Comparison of ENCODE assay signal across 18 cellular contexts in the genomic region with DNA sequence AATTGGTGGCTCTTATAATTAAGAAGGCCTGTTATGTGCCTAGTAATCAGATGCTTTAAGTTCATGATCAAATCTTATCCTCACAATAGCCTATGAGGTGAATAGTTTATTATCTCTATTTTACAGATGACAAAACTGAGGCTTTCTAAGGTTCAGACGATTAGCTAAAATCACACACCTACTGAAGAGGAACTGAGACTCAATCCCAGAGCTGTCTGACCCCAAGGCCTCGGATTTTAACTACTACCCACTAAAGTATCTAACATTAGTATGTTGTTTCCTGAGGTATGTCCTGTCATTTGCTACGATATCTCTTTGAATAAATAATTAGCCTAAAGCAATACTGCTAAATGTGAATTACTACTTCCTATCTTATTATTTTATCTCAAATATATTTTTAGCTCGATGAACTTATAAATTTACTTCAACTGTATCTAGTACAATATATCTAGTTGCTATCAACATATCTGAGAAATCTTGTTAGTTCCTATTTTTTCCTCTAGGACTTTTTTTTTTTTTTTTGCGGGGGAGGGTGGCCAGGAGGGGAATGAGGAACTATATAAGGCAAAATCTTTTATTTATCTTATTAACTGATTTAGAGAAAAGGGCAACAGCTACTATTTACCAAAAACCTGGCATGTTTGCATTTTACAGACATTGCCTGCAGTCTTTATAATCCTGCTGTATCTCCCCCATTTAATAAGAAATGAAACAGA.
DNase-seq lines count a peak whose midpoint lies in the region; ATAC-seq and TF ChIP-seq lines count a peak whose summit lies in the region.
"Had no signal": no experiment of that assay in that cellular context is flagged by ENCODE, and none has a peak within 500 bp of the region (broad histone marks: within the 10 kb centered on the region; RNA-seq: fewer than 3 reads in every experiment).

No MANE protein-coding gene starts in this region.

- ATAC-seq in GM21381 (IDR thresholded peaks at IDR 0.05; ENCODE audit: unreplicated experiment) = peak; percentile 48
- ATAC-seq in HG02885 (IDR thresholded peaks at IDR 0.05; ENCODE audit: poor library complexity, unreplicated experiment) = peak; percentile 58
- no peak for ATAC-seq in T-cell (replicated peaks in 1 of 4)
- ATAC-seq in HG03571 (IDR thresholded peaks at IDR 0.05; ENCODE audit: unreplicated experiment) = no peak
- ATAC-seq: activated naive CD8-positive, alpha-beta T cell treated with anti-CD3 and anti-CD28 coated beads, Interleukin-2, amount 50 U/mL, for 24 hours; esophagus mucosa; naive thymus-derived CD8-positive, alpha-beta T cell had no signal

- in situ Hi-C loops in GM13977 (cut with MboI; ENCODE audit: low pct_unique_long_range_greater_than_20kb, low sequenced_read_pairs, unreplicated experiment) = no loop called here

- H3K27ac Mint-ChIP-seq in T-cell = peak overlapping the region; percentile 63 to 96
- H3K27ac Mint-ChIP-seq: activated naive CD8-positive, alpha-beta T cell treated with anti-CD3 and anti-CD28 coated beads, Interleukin-2, amount 50 U/mL, for 24 hours had no signal

- POLR2A ChIA-PET in T-cell (lab: Charles Lee) = interaction anchor here in 1 of 2 donors (0.6 to 0.7 kb wide), 2 partner anchors 106 to 129 kb away, joined by 4 to 7 read pairs; no protein-coding TSS in a partner anchor

- CTCF ChIA-PET in T-cell (lab: Charles Lee) = interaction anchor here (0.5 to 3.1 kb wide), 5 partner anchors 7 to 221 kb away, joined by 3 to 12 read pairs (median 3); no protein-coding TSS in a partner anchor

- H3K9me3 Mint-ChIP-seq in T-cell = peaks cover 3 to 16% (median 11%) of the 10 kb centered on the region in 3 donors

- H3K4me1 Mint-ChIP-seq in T-cell = peaks cover 64 to 73% (median 64%) of the 10 kb centered on the region in 3 donors

- peak; percentile 23 for DNase-seq in GM13977 (ENCODE audit: low spot score)
- no peak for DNase-seq in T-cell
- no peak for DNase-seq in HuH-7.5 (ENCODE audit: low spot score)
- DNase-seq in globus pallidus (ENCODE audit: low spot score) = no peak
- no peak for DNase-seq in activated CD8-positive, alpha-beta memory T cell treated with anti-CD3 and anti-CD28 coated beads for 24 hours
- DNase-seq: activated CD4-positive, alpha-beta T cell treated with anti-CD3 and anti-CD28 coated beads, Interleukin-2, amount 50 U/mL, for 4 hours; activated naive CD8-positive, alpha-beta T cell treated with anti-CD3 and anti-CD28 coated beads, Interleukin-2, amount 50 U/mL, for 24 hours; AML-193; DMS 273 treated with DMSO at 0.1 percent for 48 hours; dorsolateral prefrontal cortex; head of caudate nucleus; Karpas-422; naive thymus-derived CD8-positive, alpha-beta T cell; SW 1271 had no signal

- TF ChIP-seq CTCF in GM13977 (IDR thresholded peaks at IDR 0.05; ENCODE audit: extremely low read depth, insufficient read depth, missing control alignments) = no peak

- H3K36me3 Mint-ChIP-seq in T-cell = peaks cover 32% of the 10 kb centered on the region

- no peak overlapping the region for H3K4me3 Mint-ChIP-seq in T-cell
- H3K4me3 Mint-ChIP-seq: activated naive CD8-positive, alpha-beta T cell treated with anti-CD3 and anti-CD28 coated beads, Interleukin-2, amount 50 U/mL, for 24 hours had no signal

- H3K27me3 Mint-ChIP-seq in T-cell = no peaks in the 10 kb centered on the region
- H3K27me3 Mint-ChIP-seq: activated naive CD8-positive, alpha-beta T cell treated with anti-CD3 and anti-CD28 coated beads, Interleukin-2, amount 50 U/mL, for 24 hours; naive thymus-derived CD8-positive, alpha-beta T cell had no signal

Comparison
In these comparisons a context has a peak if more than half of its experiments do, and no peak if none do; other contexts are left out.
1. ATAC-seq: peak in GM21381 (single experiment) and HG02885 (single experiment); none in T-cell (0 of 4) and HG03571 (single experiment).